ENCODE assay signal across 1 cellular context in genomic region chr16:15682105-15682570, GRCh38.
A peak's percentile ranks its signal among the peaks of the same experiment; 100 is the strongest.
TF ChIP-seq lines count a peak whose summit lies in the region.

No MANE protein-coding gene starts in this region.

TF ChIP-seq in HepG2, 621 proteins besides CTCF, POLR2A, EP300 and RAD21 (continued from another document and continues in another):
- no peak for TF ChIP-seq GMEB2 (CRISPR knock-in tag; IDR thresholded peaks at IDR 0.05; ENCODE audit: low read depth)
- 0 out of 2 replicates have a peak, but pooled peaks have one; percentile 53 for TF ChIP-seq TARDBP (CRISPR knock-in tag; IDR thresholded peaks at IDR 0.05)
- no peak for TF ChIP-seq AHR (CRISPR knock-in tag; IDR thresholded peaks at IDR 0.05)
- TF ChIP-seq HES4 (CRISPR knock-in tag; IDR thresholded peaks at IDR 0.05; ENCODE audit: borderline replicate concordance), result no peak
- no peak for TF ChIP-seq ETS1 (CRISPR knock-in tag; IDR thresholded peaks at IDR 0.05)
- TF ChIP-seq DDIT3 (CRISPR knock-in tag; IDR thresholded peaks at IDR 0.05), result no peak
- no peak for TF ChIP-seq IRX3 (CRISPR knock-in tag; IDR thresholded peaks at IDR 0.05; ENCODE audit: borderline replicate concordance, low read depth)
- no peak for TF ChIP-seq ZNF746 (CRISPR knock-in tag; IDR thresholded peaks at IDR 0.05)
- TF ChIP-seq CENPX (CRISPR knock-in tag; IDR thresholded peaks at IDR 0.05), result no peak
- 0 out of 2 replicates have a peak, but pooled peaks have one; percentile 23 for TF ChIP-seq NAIF1 (CRISPR knock-in tag; IDR thresholded peaks at IDR 0.05; ENCODE audit: borderline replicate concordance)
- TF ChIP-seq ATF6 (CRISPR knock-in tag; conservative IDR thresholded peaks at IDR 0.05), result no peak
- TF ChIP-seq ZNF564 (CRISPR knock-in tag; IDR thresholded peaks at IDR 0.05), result no peak
- no peak for TF ChIP-seq ZNF530 (CRISPR knock-in tag; IDR thresholded peaks at IDR 0.05; ENCODE audit: low read depth)
- no peak for TF ChIP-seq ZNF44 (CRISPR knock-in tag; IDR thresholded peaks at IDR 0.05)
- no peak for TF ChIP-seq U2AF2 (IDR thresholded peaks at IDR 0.05; ENCODE audit: low read depth, low read length)
- no peak for TF ChIP-seq HNRNPK (IDR thresholded peaks at IDR 0.05; ENCODE audit: low read depth, low read length, poor library complexity, severe bottlenecking)
- no peak for TF ChIP-seq PHB2 (IDR thresholded peaks at IDR 0.05; ENCODE audit: partially characterized antibody)
- no peak for TF ChIP-seq SOX13 (IDR thresholded peaks at IDR 0.05)
- TF ChIP-seq SOX13 (CRISPR knock-in tag; conservative IDR thresholded peaks at IDR 0.05 in 1 of 2, IDR thresholded peaks at IDR 0.05 in 1 of 2), result peak in 1 of 2 experiments; percentile 40; a peak in 1 of 4 replicates
- TF ChIP-seq SMC3 (IDR thresholded peaks at IDR 0.05; ENCODE audit: low read length), result peak; percentile 69
- no peak for TF ChIP-seq REST (IDR thresholded peaks at IDR 0.05; ENCODE audit: borderline replicate concordance in 1 of 2, low read depth in 1 of 2, low read length in 2 of 2)
- TF ChIP-seq NR1H2 (CRISPR knock-in tag; IDR thresholded peaks at IDR 0.05; ENCODE audit: borderline replicate concordance, low read depth), result no peak
- peak; percentile 72; the same call in 1 of the 2 replicates for TF ChIP-seq MIXL1 (CRISPR knock-in tag; IDR thresholded peaks at IDR 0.05)
- TF ChIP-seq ZNF652 (CRISPR knock-in tag; IDR thresholded peaks at IDR 0.05; ENCODE audit: borderline replicate concordance, low read depth), result no peak
- no peak for TF ChIP-seq ZNF616 (CRISPR knock-in tag; IDR thresholded peaks at IDR 0.05; ENCODE audit: low read depth)
- TF ChIP-seq ZHX1 (CRISPR knock-in tag; IDR thresholded peaks at IDR 0.05; ENCODE audit: low read depth), result no peak
- no peak for TF ChIP-seq HNRNPUL1 (IDR thresholded peaks at IDR 0.05; ENCODE audit: low read depth, low read length)
- 0 out of 2 replicates have a peak, but pooled peaks have one; percentile 24 for TF ChIP-seq HOXA3 (CRISPR knock-in tag; IDR thresholded peaks at IDR 0.05)
- no peak for TF ChIP-seq ZNF598 (CRISPR knock-in tag; IDR thresholded peaks at IDR 0.05; ENCODE audit: borderline replicate concordance)
- no peak for TF ChIP-seq CCDC6 (CRISPR knock-in tag; IDR thresholded peaks at IDR 0.05)
- TF ChIP-seq POLR2AphosphoS2 (IDR thresholded peaks at IDR 0.05; ENCODE audit: low read depth, low read length), result no peak
- TF ChIP-seq GABPA (IDR thresholded peaks at IDR 0.05; ENCODE audit: low read depth, low read length), result no peak
- no peak for TF ChIP-seq GABPA (CRISPR knock-in tag; IDR thresholded peaks at IDR 0.05; ENCODE audit: low read depth)
- no peak for TF ChIP-seq E2F5 (CRISPR knock-in tag; conservative IDR thresholded peaks at IDR 0.05)
- TF ChIP-seq ZZZ3 (CRISPR knock-in tag; IDR thresholded peaks at IDR 0.05; ENCODE audit: borderline replicate concordance), result no peak
- TF ChIP-seq ZNF256 (CRISPR knock-in tag; conservative IDR thresholded peaks at IDR 0.05), result no peak
- no peak for TF ChIP-seq ZNF234 (CRISPR knock-in tag; conservative IDR thresholded peaks at IDR 0.05)
- TF ChIP-seq HOXA9 (CRISPR knock-in tag; IDR thresholded peaks at IDR 0.05; ENCODE audit: borderline replicate concordance), result no peak
- 0 out of 2 replicates have a peak, but pooled peaks have one; percentile 38 for TF ChIP-seq RAD51 (IDR thresholded peaks at IDR 0.05; ENCODE audit: borderline replicate concordance)
- TF ChIP-seq SP140L (CRISPR knock-in tag; IDR thresholded peaks at IDR 0.05; ENCODE audit: borderline replicate concordance), result no peak; the same call in 1 of the 2 replicates
- no peak for TF ChIP-seq ZNF136 (CRISPR knock-in tag; IDR thresholded peaks at IDR 0.05; ENCODE audit: low read depth)
- no peak for TF ChIP-seq GZF1 (CRISPR knock-in tag; IDR thresholded peaks at IDR 0.05)
- peak; percentile 18; the same call in 1 of the 2 replicates for TF ChIP-seq NCOR1 (IDR thresholded peaks at IDR 0.05; ENCODE audit: borderline replicate concordance, low read length)
- TF ChIP-seq KDM5A (IDR thresholded peaks at IDR 0.05; ENCODE audit: borderline replicate concordance, low read length), result no peak
- no peak for TF ChIP-seq ZNF552 (CRISPR knock-in tag; IDR thresholded peaks at IDR 0.05; ENCODE audit: borderline replicate concordance)
- no peak for TF ChIP-seq ZNF660 (CRISPR knock-in tag; IDR thresholded peaks at IDR 0.05; ENCODE audit: borderline replicate concordance, low read depth)
- no peak for TF ChIP-seq FLYWCH1 (CRISPR knock-in tag; IDR thresholded peaks at IDR 0.05)
- no peak for TF ChIP-seq SNRNP70 (IDR thresholded peaks at IDR 0.05; ENCODE audit: low read depth, low read length)
- TF ChIP-seq ZNF431 (CRISPR knock-in tag; IDR thresholded peaks at IDR 0.05; ENCODE audit: borderline replicate concordance, low read depth), result no peak
- no peak for TF ChIP-seq SKI (IDR thresholded peaks at IDR 0.05; ENCODE audit: partially characterized antibody)
- no peak for TF ChIP-seq ONECUT2 (CRISPR knock-in tag; IDR thresholded peaks at IDR 0.05)
- no peak for TF ChIP-seq ZNF549 (CRISPR knock-in tag; IDR thresholded peaks at IDR 0.05)
- TF ChIP-seq TFDP1 (CRISPR knock-in tag; IDR thresholded peaks at IDR 0.05; ENCODE audit: borderline replicate concordance), result no peak
- TF ChIP-seq ATF3 (CRISPR knock-in tag; IDR thresholded peaks at IDR 0.05), result peak; percentile 74; the same call in 1 of the 2 replicates
- no peak for TF ChIP-seq ARHGAP35 (CRISPR knock-in tag; IDR thresholded peaks at IDR 0.05; ENCODE audit: borderline replicate concordance)
- no peak for TF ChIP-seq ZNF20 (CRISPR knock-in tag; IDR thresholded peaks at IDR 0.05)
- no peak for TF ChIP-seq HMG20B (CRISPR knock-in tag; conservative IDR thresholded peaks at IDR 0.05)
- TF ChIP-seq KMT2A (CRISPR knock-in tag; IDR thresholded peaks at IDR 0.05), result no peak
- no peak for TF ChIP-seq PTBP1 (IDR thresholded peaks at IDR 0.05; ENCODE audit: low read depth, low read length, poor library complexity, severe bottlenecking)
- no peak for TF ChIP-seq GFI1 (CRISPR knock-in tag; IDR thresholded peaks at IDR 0.05; ENCODE audit: borderline replicate concordance)
- TF ChIP-seq THYN1 (CRISPR knock-in tag; IDR thresholded peaks at IDR 0.05; ENCODE audit: borderline replicate concordance, low read depth), result no peak
- peak; percentile 97 for TF ChIP-seq FOSL2 (CRISPR knock-in tag; IDR thresholded peaks at IDR 0.05)
- TF ChIP-seq MTF1 (CRISPR knock-in tag; IDR thresholded peaks at IDR 0.05), result no peak
- no peak for TF ChIP-seq ZFP90 (CRISPR knock-in tag; IDR thresholded peaks at IDR 0.05; ENCODE audit: borderline replicate concordance)
- TF ChIP-seq ZNF576 (CRISPR knock-in tag; IDR thresholded peaks at IDR 0.05), result no peak
- TF ChIP-seq KDM1A (CRISPR knock-in tag; IDR thresholded peaks at IDR 0.05), result no peak
